19 cellular contexts compared by ENCODE assay signal in the genomic region with DNA sequence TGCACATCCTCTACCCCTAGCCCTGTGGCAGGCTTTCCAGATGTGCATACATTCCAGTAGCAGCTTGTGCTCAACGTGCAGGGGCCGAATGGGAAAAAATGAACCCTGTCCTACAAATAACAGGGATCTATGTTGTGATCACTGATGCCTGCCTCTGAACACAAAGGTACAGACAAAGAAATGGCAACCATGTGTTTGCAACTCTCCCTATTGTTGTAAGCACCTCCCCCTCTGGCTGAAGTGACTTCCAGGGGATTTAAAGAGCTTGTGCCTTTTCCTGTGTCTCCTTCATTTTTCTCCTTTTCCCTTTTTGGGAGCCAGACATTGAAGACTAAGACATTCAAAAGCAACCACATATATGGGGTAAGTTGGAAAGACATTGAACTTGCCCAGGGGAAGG. TPM values are rescaled to one million over a fixed set of nuclear protein-coding genes. Genes with fewer than 3 reads are reported as not detected.
DNase-seq lines count a peak whose midpoint lies in the region; ATAC-seq and TF ChIP-seq lines count a peak whose summit lies in the region.
"Had no signal": no experiment of that assay in that cellular context is flagged by ENCODE, and none has a peak within 500 bp of the region (broad histone marks: within the 10 kb centered on the region; RNA-seq: fewer than 3 reads in every experiment).

No MANE protein-coding gene starts in this region.

- no peak overlapping the region for H3K4ac ChIP-seq in mesendoderm (ENCODE audit: low read depth, low read length)

- peak overlapping the region; percentile 47 for H4K5ac ChIP-seq in mesendoderm (ENCODE audit: low read length)

- H3K27ac Mint-ChIP-seq in CD4-positive, alpha-beta T cell = peak overlapping the region; percentile 94
- peak overlapping the region; percentile 62 for H3K27ac Mint-ChIP-seq in CD8-positive, alpha-beta T cell
- peak overlapping the region; percentile 68 for H3K27ac Mint-ChIP-seq in activated naive CD8-positive, alpha-beta T cell

- no peak overlapping the region for H2BK5ac ChIP-seq in mesendoderm (ENCODE audit: low read length)

- H2BK15ac ChIP-seq in mesendoderm (replicated peaks; ENCODE audit: low read depth) = no peak overlapping the region

- no peak overlapping the region for H2BK120ac ChIP-seq in mesendoderm (ENCODE audit: low read depth, low read length)

- intact Hi-C loops in CD4-positive, alpha-beta T cell (cut with DNase I, micrococcal nuclease) = no loop called here
- intact Hi-C loops in CD8-positive, alpha-beta T cell (cut with DNase I, micrococcal nuclease) = loop anchor here in 1 of 2 experiments (5.0 kb wide), 1 partner anchor 551 kb away; no protein-coding TSS in a partner anchor

- H3K27me3 ChIP-seq in CD4-positive, alpha-beta T cell (ENCODE audit: control insufficient read depth, insufficient read depth, low read length) = no peaks in the 10 kb centered on the region
- no peaks in the 10 kb centered on the region for H3K27me3 ChIP-seq in CD8-positive, alpha-beta T cell (ENCODE audit: insufficient read depth, low read length)
- H3K27me3 ChIP-seq in mesendoderm (ENCODE audit: insufficient read depth, low read length, poor library complexity) = no peaks in the 10 kb centered on the region
- H3K27me3 ChIP-seq: right lobe of liver, transverse colon had no signal

- H3K56ac ChIP-seq in mesendoderm (ENCODE audit: low read length) = no peak overlapping the region

- no peak overlapping the region for H2AK5ac ChIP-seq in mesendoderm (ENCODE audit: low read length)

- no peaks in the 10 kb centered on the region for H3K79me2 ChIP-seq in mesendoderm (ENCODE audit: control insufficient read depth, insufficient read depth, low read length)

- POLR2A ChIA-PET in CD4-positive, alpha-beta T cell (lab: Charles Lee) = interaction anchor here (0.9 to 3.6 kb wide), 6 partner anchors 10 to 35 kb away, joined by 3 to 70 read pairs (median 6); a partner anchor contains a TSS
- POLR2A ChIA-PET in CD8-positive, alpha-beta T cell (lab: Charles Lee) = interaction anchor here (0.9 to 4.2 kb wide), 6 partner anchors 9 to 31 kb away, joined by 3 to 41 read pairs (median 4); no protein-coding TSS in a partner anchor

- WGBS in mesendoderm (ENCODE audit: extremely low coverage, insufficient coverage, low lambda C conversion rate) = no CpG with 5 or more reads among the region's 2 CpGs

- peak overlapping the region; percentile 8 for H3K27ac ChIP-seq in CD4-positive, alpha-beta T cell (ENCODE audit: low read depth, low read length)
- no peak overlapping the region for H3K27ac ChIP-seq in CD8-positive, alpha-beta T cell (ENCODE audit: low read depth, low read length)
- no peak overlapping the region for H3K27ac ChIP-seq in mesendoderm (ENCODE audit: low read depth, low read length)
- H3K27ac ChIP-seq: left ventricle myocardium inferior, right lobe of liver, transverse colon had no signal

- CTCF ChIA-PET in CD4-positive, alpha-beta T cell (lab: Charles Lee) = interaction anchor here (1.2 to 1.3 kb wide), 2 partner anchors 9 to 10 kb away, joined by 3 to 4 read pairs; no protein-coding TSS in a partner anchor
- CTCF ChIA-PET in CD8-positive, alpha-beta T cell (lab: Charles Lee) = interaction anchor here (0.7 to 2.4 kb wide), 10 partner anchors 9 to 293 kb away, joined by 3 to 9 read pairs (median 4); a partner anchor contains a TSS

- H3K9ac ChIP-seq in mesendoderm (ENCODE audit: low read length) = no peak overlapping the region

- H3K18ac ChIP-seq in mesendoderm (ENCODE audit: low read length) = no peak overlapping the region

- no peak for DNase-seq in CD4-positive, alpha-beta T cell
- peak in 2 of 7 experiments; percentile 9 to 40 for DNase-seq in CD8-positive, alpha-beta T cell
- DNase-seq in mesendoderm (peak; percentile 26), NCI-H82 treated with DMSO at 0.1 percent for 48 hours (lab: John Stamatoyannopoulos, UW; ENCODE audit: unreplicated experiment) (no peak), islet precursor cell (no peak)
- DNase-seq: activated CD8-positive, alpha-beta memory T cell treated with anti-CD3 and anti-CD28 coated beads for 24 hours; activated effector memory CD4-positive, alpha-beta T cell treated with Interleukin-2 at 50 U/mL for 16 hours; AML-193; caudate nucleus; effector CD8-positive, alpha-beta T cell; KG1; left ventricle myocardium inferior; NCI-H2029; NCI-H510A treated with DMSO at 0.1 percent for 48 hours; right lobe of liver; transverse colon had no signal

- H3K79me1 ChIP-seq in mesendoderm (ENCODE audit: low read length) = no peaks in the 10 kb centered on the region

- peaks cover 97% of the 10 kb centered on the region for H3K4me1 Mint-ChIP-seq in CD4-positive, alpha-beta T cell (ENCODE audit: low read depth)
- peaks cover 90% of the 10 kb centered on the region for H3K4me1 Mint-ChIP-seq in CD8-positive, alpha-beta T cell (ENCODE audit: low read depth)
- H3K4me1 Mint-ChIP-seq in activated naive CD8-positive, alpha-beta T cell (ENCODE audit: low read depth) = peaks cover 94% of the 10 kb centered on the region

- H3K4me2 ChIP-seq in mesendoderm (ENCODE audit: low read length) = no peak overlapping the region

- H3K36me3 Mint-ChIP-seq in CD4-positive, alpha-beta T cell (ENCODE audit: low read depth) = peaks cover 72% of the 10 kb centered on the region
- peaks cover 38% of the 10 kb centered on the region for H3K36me3 Mint-ChIP-seq in CD8-positive, alpha-beta T cell
- H3K36me3 Mint-ChIP-seq in activated naive CD8-positive, alpha-beta T cell = peaks cover 39% of the 10 kb centered on the region

- no peak for TF ChIP-seq CTCF in CD4-positive, alpha-beta T cell (IDR thresholded peaks at IDR 0.05)
- TF ChIP-seq CTCF in CD8-positive, alpha-beta T cell (IDR thresholded peaks at IDR 0.05) = no peak

- no peak overlapping the region for H3K23ac ChIP-seq in mesendoderm (ENCODE audit: low read length)

- no peak overlapping the region for H4K8ac ChIP-seq in mesendoderm (ENCODE audit: low read depth, low read length)

- peaks cover 3% of the 10 kb centered on the region for H3K36me3 ChIP-seq in CD8-positive, alpha-beta T cell (ENCODE audit: insufficient read depth, low read length)
- H3K36me3 ChIP-seq in mesendoderm (ENCODE audit: control insufficient read depth, insufficient read depth, low read length) = no peaks in the 10 kb centered on the region
- H3K36me3 ChIP-seq: left ventricle myocardium inferior, right lobe of liver, transverse colon had no signal

- H3K27me3 Mint-ChIP-seq in CD4-positive, alpha-beta T cell = no peaks in the 10 kb centered on the region
- H3K27me3 Mint-ChIP-seq in CD8-positive, alpha-beta T cell (ENCODE audit: low read depth) = no peaks in the 10 kb centered on the region
- no peaks in the 10 kb centered on the region for H3K27me3 Mint-ChIP-seq in activated naive CD8-positive, alpha-beta T cell
- H3K27me3 Mint-ChIP-seq: stimulated activated naive CD8-positive, alpha-beta T cell treated with anti-CD3 and anti-CD28 coated beads, Interleukin-15, Interleukin-2, amounts not matched to agents 100 ng/mL and 50 ng/mL, for 24 hours had no signal

- peaks cover 2% of the 10 kb centered on the region for H3K9me3 Mint-ChIP-seq in CD4-positive, alpha-beta T cell
- peaks cover 9% of the 10 kb centered on the region for H3K9me3 Mint-ChIP-seq in CD8-positive, alpha-beta T cell
- H3K9me3 Mint-ChIP-seq in activated naive CD8-positive, alpha-beta T cell (ENCODE audit: low read depth) = peaks cover 9% of the 10 kb centered on the region

- H3K4me3 Mint-ChIP-seq in CD4-positive, alpha-beta T cell = peak overlapping the region; percentile 35
- H3K4me3 Mint-ChIP-seq in CD8-positive, alpha-beta T cell = no peak overlapping the region
- peak overlapping the region; percentile 2 for H3K4me3 Mint-ChIP-seq in activated naive CD8-positive, alpha-beta T cell
- H3K4me3 Mint-ChIP-seq: stimulated activated naive CD8-positive, alpha-beta T cell treated with anti-CD3 and anti-CD28 coated beads, Interleukin-15, Interleukin-2, amounts not matched to agents 100 ng/mL and 50 ng/mL, for 24 hours had no signal

- H3K9me3 ChIP-seq in CD4-positive, alpha-beta T cell (ENCODE audit: control insufficient read depth, low read length) = peaks cover 7% of the 10 kb centered on the region
- H3K9me3 ChIP-seq in CD8-positive, alpha-beta T cell (ENCODE audit: low read length) = no peaks in the 10 kb centered on the region
- H3K9me3 ChIP-seq: right lobe of liver, transverse colon had no signal

- H3K4me3 ChIP-seq in CD8-positive, alpha-beta T cell (ENCODE audit: low read depth, low read length) = no peak overlapping the region
- no peak overlapping the region for H3K4me3 ChIP-seq in mesendoderm (ENCODE audit: low read length)
- H3K4me3 ChIP-seq: left ventricle myocardium inferior, right lobe of liver, transverse colon had no signal

- ATAC-seq in CD4-positive, alpha-beta T cell (ENCODE audit: poor library complexity) = no peak
- no peak for ATAC-seq in CD8-positive, alpha-beta T cell
- ATAC-seq in GM21423 (IDR thresholded peaks at IDR 0.05; ENCODE audit: unreplicated experiment) = no peak
- ATAC-seq: right lobe of liver had no signal

- H3K4me1 ChIP-seq in CD8-positive, alpha-beta T cell (ENCODE audit: insufficient read depth, low read length) = peaks cover 88% of the 10 kb centered on the region
- no peaks in the 10 kb centered on the region for H3K4me1 ChIP-seq in mesendoderm (ENCODE audit: control insufficient read depth, low read depth, low read length)

RNA-seq across cellular contexts. Expression of a gene that starts 21.6 kb away (rescaled TPM):
- total RNA-seq in CD4-positive, alpha-beta T cell = 10 to 100 TPM; 39.3 to 41.8 TPM
- 10 to 100 TPM; 35.8 to 36.7 TPM for total RNA-seq in CD8-positive, alpha-beta T cell
- polyA plus RNA-seq in mesendoderm (2013, experiment 1 of 2) = 0.63 TPM
- polyA plus RNA-seq in mesendoderm (2013, experiment 2 of 2) = 0.64 TPM
